ENCODE assay signal across 7 cellular contexts in the genomic region with DNA sequence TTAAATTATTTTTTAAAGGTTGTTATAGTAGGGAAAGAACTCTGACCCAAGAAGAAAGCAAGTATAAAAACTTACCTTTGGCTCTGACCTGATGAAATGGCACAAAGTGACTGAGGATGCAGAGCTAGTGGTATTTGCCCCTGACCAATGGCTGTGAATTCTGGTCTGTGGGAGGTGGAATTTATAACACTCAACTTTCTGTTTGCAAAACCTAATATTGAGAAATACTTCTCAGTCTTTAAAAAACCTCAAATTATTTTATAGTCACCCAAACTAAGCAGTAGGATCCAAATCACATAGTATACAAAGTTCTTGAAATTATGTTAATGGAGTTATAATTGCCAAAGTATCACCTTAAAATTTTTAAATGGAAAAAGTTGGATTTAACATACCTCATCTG. TPM values are rescaled to one million over a fixed set of nuclear protein-coding genes. Genes with fewer than 3 reads are reported as not detected.
"Had no signal": no experiment of that assay in that cellular context is flagged by ENCODE, and none has a peak within 500 bp of the region (broad histone marks: within the 10 kb centered on the region; RNA-seq: fewer than 3 reads in every experiment).

EPYC (minus strand) TSS at position 101 of the 400 bp plus-strand sequence. CDS start 2,407 bp downstream, outside the sequence.

- DNase-seq: GDM1, GF-D8 had no signal

- FAIRE-seq: GM12878, GM12891, GM12892, GM18507, GM19239 had no signal

- H3K4me3 ChIP-seq: GM12878 had no signal

RNA-seq across cellular contexts. Expression of gene EPYC, which starts in this region (rescaled TPM):
- polyA plus RNA-seq: GM12878 had no signal
